ENCODE assay signal across 1 cellular context in the genomic region with DNA sequence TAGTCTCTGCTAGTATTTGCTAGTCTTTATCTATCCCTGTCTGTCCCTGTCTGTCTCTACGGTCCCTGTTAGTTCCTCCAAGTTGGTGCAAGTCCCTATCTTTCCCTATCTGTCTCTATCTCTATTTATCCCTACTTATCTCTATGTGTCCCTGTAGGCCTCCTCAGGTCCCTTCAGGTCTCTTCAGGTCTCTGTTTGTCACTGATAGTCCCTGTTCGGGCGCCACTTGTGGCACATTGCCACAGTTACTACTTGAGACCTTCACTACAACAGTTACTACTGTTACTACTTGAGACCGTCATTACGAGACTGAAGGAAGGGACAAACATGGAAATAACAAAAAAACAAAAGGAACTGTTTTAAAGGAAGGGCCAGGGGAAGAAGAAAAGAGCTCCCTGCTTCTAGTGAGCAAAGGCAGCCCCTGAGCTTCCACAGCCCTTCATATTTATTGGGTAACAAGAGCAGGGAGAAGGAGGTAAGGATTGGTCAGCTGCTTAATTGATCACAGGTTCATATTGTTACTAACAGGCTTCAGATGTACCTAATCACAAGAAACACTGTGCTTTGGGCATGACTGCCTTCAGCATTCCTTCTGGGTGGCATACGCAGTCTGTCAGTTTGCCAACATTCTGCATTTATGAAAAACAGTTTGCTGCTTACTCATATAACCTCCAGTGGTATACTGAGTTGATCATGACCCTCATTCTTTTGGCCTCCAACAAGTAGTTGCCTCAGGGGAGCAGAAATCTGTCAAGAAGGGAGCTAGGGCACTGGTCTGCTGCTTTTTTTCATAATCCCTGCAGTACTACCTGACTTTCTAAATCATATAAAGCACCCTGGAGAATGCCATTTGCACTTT.
TF ChIP-seq lines count a peak whose summit lies in the region.

No MANE protein-coding gene starts in this region.

TF ChIP-seq in K562, 482 proteins besides CTCF, POLR2A, EP300 and RAD21:
- TF ChIP-seq ZNF174 (CRISPR knock-in tag; IDR thresholded peaks at IDR 0.05): no peak
- 0 out of 4 replicates have a peak, but pooled peaks of 1 of the 2 experiments have one; percentile 13 for TF ChIP-seq TRIM24 (IDR thresholded peaks at IDR 0.05)
- TF ChIP-seq ZNF408 (CRISPR knock-in tag; IDR thresholded peaks at IDR 0.05; ENCODE audit: low read depth): no peak
- no peak for TF ChIP-seq BHLHE40 (IDR thresholded peaks at IDR 0.05; ENCODE audit: low read length)
- TF ChIP-seq TRIM28 (IDR thresholded peaks at IDR 0.05): peak; percentile 36; the same call in 1 of the 2 replicates
- TF ChIP-seq, protein P1, sequence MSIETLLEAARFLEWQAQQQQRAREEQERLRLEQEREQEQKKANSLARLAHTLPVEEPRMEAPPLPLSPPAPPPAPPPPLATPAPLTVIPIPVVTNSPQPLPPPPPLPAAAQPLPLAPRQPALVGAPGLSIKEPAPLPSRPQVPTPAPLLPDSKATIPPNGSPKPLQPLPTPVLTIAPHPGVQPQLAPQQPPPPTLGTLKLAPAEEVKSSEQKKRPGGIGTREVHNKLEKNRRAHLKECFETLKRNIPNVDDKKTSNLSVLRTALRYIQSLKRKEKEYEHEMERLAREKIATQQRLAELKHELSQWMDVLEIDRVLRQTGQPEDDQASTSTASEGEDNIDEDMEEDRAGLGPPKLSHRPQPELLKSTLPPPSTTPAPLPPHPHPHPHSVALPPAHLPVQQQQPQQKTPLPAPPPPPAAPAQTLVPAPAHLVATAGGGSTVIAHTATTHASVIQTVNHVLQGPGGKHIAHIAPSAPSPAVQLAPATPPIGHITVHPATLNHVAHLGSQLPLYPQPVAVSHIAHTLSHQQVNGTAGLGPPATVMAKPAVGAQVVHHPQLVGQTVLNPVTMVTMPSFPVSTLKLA (conservative IDR thresholded peaks at IDR 0.05): no peak
- TF ChIP-seq STAG1 (CRISPR knock-in tag; IDR thresholded peaks at IDR 0.05; ENCODE audit: borderline replicate concordance): no peak
- TF ChIP-seq KDM5B (IDR thresholded peaks at IDR 0.05; ENCODE audit: insufficient replicate concordance, low read depth, low read length): no peak
- TF ChIP-seq KDM4B (IDR thresholded peaks at IDR 0.05; ENCODE audit: borderline replicate concordance in 2 of 2, low read depth in 1 of 2): no peak
